ENCODE assay signal across 1 cellular context in genomic region chr22:22614065-22614464, GRCh38.
TF ChIP-seq lines count a peak whose summit lies in the region.

No MANE protein-coding gene starts in this region.

TF ChIP-seq in K562, 482 proteins besides CTCF, POLR2A, EP300 and RAD21 (continued from another document):
- TF ChIP-seq ZNF639 (CRISPR knock-in tag; conservative IDR thresholded peaks at IDR 0.05 in 1 of 2, IDR thresholded peaks at IDR 0.05 in 1 of 2) (peak in 1 of 2 experiments; percentile 77; a peak in 1 of 4 replicates), ZZZ3 (IDR thresholded peaks at IDR 0.05) (no peak), ZNF785 (CRISPR knock-in tag; IDR thresholded peaks at IDR 0.05) (no peak), TSC22D4 (tag; IDR thresholded peaks at IDR 0.05) (no peak), ELF1 (tag; IDR thresholded peaks at IDR 0.05) (no peak), MYNN (IDR thresholded peaks at IDR 0.05) (no peak), MYNN (CRISPR knock-in tag; IDR thresholded peaks at IDR 0.05) (0 out of 2 replicates have a peak, but pooled peaks have one; percentile 66)
- TF ChIP-seq, protein P1, sequence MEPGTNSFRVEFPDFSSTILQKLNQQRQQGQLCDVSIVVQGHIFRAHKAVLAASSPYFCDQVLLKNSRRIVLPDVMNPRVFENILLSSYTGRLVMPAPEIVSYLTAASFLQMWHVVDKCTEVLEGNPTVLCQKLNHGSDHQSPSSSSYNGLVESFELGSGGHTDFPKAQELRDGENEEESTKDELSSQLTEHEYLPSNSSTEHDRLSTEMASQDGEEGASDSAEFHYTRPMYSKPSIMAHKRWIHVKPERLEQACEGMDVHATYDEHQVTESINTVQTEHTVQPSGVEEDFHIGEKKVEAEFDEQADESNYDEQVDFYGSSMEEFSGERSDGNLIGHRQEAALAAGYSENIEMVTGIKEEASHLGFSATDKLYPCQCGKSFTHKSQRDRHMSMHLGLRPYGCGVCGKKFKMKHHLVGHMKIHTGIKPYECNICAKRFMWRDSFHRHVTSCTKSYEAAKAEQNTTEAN (CRISPR knock-in tag; IDR thresholded peaks at IDR 0.05) = no peak
- TF ChIP-seq, protein P2, sequence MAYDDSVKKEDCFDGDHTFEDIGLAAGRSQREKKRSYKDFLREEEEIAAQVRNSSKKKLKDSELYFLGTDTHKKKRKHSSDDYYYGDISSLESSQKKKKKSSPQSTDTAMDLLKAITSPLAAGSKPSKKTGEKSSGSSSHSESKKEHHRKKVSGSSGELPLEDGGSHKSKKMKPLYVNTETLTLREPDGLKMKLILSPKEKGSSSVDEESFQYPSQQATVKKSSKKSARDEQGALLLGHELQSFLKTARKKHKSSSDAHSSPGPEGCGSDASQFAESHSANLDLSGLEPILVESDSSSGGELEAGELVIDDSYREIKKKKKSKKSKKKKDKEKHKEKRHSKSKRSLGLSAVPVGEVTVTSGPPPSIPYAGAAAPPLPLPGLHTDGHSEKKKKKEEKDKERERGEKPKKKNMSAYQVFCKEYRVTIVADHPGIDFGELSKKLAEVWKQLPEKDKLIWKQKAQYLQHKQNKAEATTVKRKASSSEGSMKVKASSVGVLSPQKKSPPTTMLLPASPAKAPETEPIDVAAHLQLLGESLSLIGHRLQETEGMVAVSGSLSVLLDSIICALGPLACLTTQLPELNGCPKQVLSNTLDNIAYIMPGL (CRISPR knock-in tag; IDR thresholded peaks at IDR 0.05) = peak; percentile 56; the same call in 1 of the 2 replicates
- TF ChIP-seq, protein P3, sequence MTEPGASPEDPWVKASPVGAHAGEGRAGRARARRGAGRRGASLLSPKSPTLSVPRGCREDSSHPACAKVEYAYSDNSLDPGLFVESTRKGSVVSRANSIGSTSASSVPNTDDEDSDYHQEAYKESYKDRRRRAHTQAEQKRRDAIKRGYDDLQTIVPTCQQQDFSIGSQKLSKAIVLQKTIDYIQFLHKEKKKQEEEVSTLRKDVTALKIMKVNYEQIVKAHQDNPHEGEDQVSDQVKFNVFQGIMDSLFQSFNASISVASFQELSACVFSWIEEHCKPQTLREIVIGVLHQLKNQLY (CRISPR knock-in tag; conservative IDR thresholded peaks at IDR 0.05) = peak in 1 of 2 experiments; percentile 13; a peak in 1 of 4 replicates
